Comparison of ENCODE assay signal across 10 cellular contexts in genomic region chr6:16137451-16137801, GRCh38. TPM values are rescaled to one million over a fixed set of nuclear protein-coding genes. Genes with fewer than 3 reads are reported as not detected.
A peak's percentile ranks its signal among the peaks of the same experiment; 100 is the strongest.
DNase-seq lines count a peak whose midpoint lies in the region; ATAC-seq, FAIRE-seq and TF ChIP-seq lines count a peak whose summit lies in the region.
"Had no signal": no experiment of that assay in that cellular context is flagged by ENCODE, and none has a peak within 500 bp of the region (broad histone marks: within the 10 kb centered on the region; RNA-seq: fewer than 3 reads in every experiment).

No MANE protein-coding gene starts in this region.

- TF ChIP-seq RAD21 in K562 (CRISPR knock-in tag; conservative IDR thresholded peaks at IDR 0.05 in 1 of 2, IDR thresholded peaks at IDR 0.05 in 1 of 2), result no peak

- H3K9me3 ChIP-seq in BLaER1 treated with 17β-estradiol and CSF1 and Interleukin-3, amounts not matched to agents 10 nM and 100 nM (replicated peaks in 1 of 11), result no peaks in the 10 kb centered on the region
- H3K9me3 ChIP-seq in Loucy (ENCODE audit: insufficient read depth, low read depth, low read length) (no peaks in the 10 kb centered on the region), K562 (replicated peaks; ENCODE audit: control insufficient read depth, insufficient read depth, low read depth, low read length) (no peaks in the 10 kb centered on the region), neutrophil (no peaks in the 10 kb centered on the region)
- H3K9me3 ChIP-seq: Peyer's patch had no signal

- no peak for ATAC-seq in K562
- ATAC-seq in GM19351 (IDR thresholded peaks at IDR 0.05; ENCODE audit: unreplicated experiment), result no peak
- no peak for ATAC-seq in GM18519 (IDR thresholded peaks at IDR 0.05; ENCODE audit: low FRiP score, unreplicated experiment)

- DNase-seq in K562 (ENCODE audit: extremely low read depth in 1 of 4, low spot score in 3 of 4), result no peak
- DNase-seq in substantia nigra (lab: John Stamatoyannopoulos, UW), result no peak
- no peak for DNase-seq in NCI-H510A treated with DMSO at 0.1 percent for 48 hours (lab: John Stamatoyannopoulos, UW)
- DNase-seq: Peyer's patch had no signal

- H3K9me2 ChIP-seq in Loucy (replicated peaks; ENCODE audit: low read depth, low read length), result no peaks in the 10 kb centered on the region

- H3K36me3 ChIP-seq in BLaER1 treated with 17β-estradiol and CSF1 and Interleukin-3, amounts not matched to agents 10 nM and 100 nM, result peaks cover 61 to 97% (median 90%) of the 10 kb centered on the region in 11 experiments
- H3K36me3 ChIP-seq in Loucy (ENCODE audit: insufficient read depth, low read length), result peaks cover 18% of the 10 kb centered on the region
- peaks cover 97% of the 10 kb centered on the region for H3K36me3 ChIP-seq in K562 (ENCODE audit: control insufficient read depth, insufficient read depth, low read length)
- H3K36me3 ChIP-seq in neutrophil, result peaks cover 60% of the 10 kb centered on the region

- no peak for TF ChIP-seq EP300 in K562 (IDR thresholded peaks at IDR 0.05; ENCODE audit: low read length)

- no TSS peak for BruUV-seq in K562 (replicated peaks; lab: Mats Ljungman, UMichigan)

- in situ Hi-C loops in K562 (cut with MboI), result no loop called here

- peak overlapping the region in 1 of 11 experiments; percentile 23; a peak in 1 of 22 replicates for H3K27ac ChIP-seq in BLaER1 treated with 17β-estradiol and CSF1 and Interleukin-3, amounts not matched to agents 10 nM and 100 nM
- H3K27ac ChIP-seq in K562 (ENCODE audit: extremely low read depth, low read depth, low read length) (no peak overlapping the region), neutrophil (peak overlapping the region; percentile 30), substantia nigra (ENCODE audit: low read depth, low read length, poor library complexity, severe bottlenecking) (no peak overlapping the region)
- H3K27ac ChIP-seq: Peyer's patch, VCaP had no signal

- H3K27me3 ChIP-seq in BLaER1 treated with 17β-estradiol and CSF1 and Interleukin-3, amounts not matched to agents 10 nM and 100 nM, result no peaks in the 10 kb centered on the region
- H3K27me3 ChIP-seq in Loucy (ENCODE audit: insufficient read depth, low read length, poor library complexity, severe bottlenecking), result no peaks in the 10 kb centered on the region
- H3K27me3 ChIP-seq in K562 (ENCODE audit: control insufficient read depth in 2 of 2, insufficient read depth in 2 of 2, low read length in 2 of 2), result no peaks in the 10 kb centered on the region
- no peaks in the 10 kb centered on the region for H3K27me3 ChIP-seq in neutrophil
- H3K27me3 ChIP-seq: Peyer's patch had no signal

- H3K9me1 ChIP-seq in K562 (ENCODE audit: control insufficient read depth, insufficient read depth, low read length), result peaks cover 13% of the 10 kb centered on the region

- H2AFZ ChIP-seq in Loucy (ENCODE audit: low read length) (no peak overlapping the region), K562 (ENCODE audit: low read depth, low read length) (no peak overlapping the region)

- peak overlapping the region; percentile 20 to 82 (median 35); a peak in 15 of 22 replicates for H3K4me2 ChIP-seq in BLaER1 treated with 17β-estradiol and CSF1 and Interleukin-3, amounts not matched to agents 10 nM and 100 nM
- H3K4me2 ChIP-seq in Loucy (ENCODE audit: low read depth, low read length, poor library complexity, severe bottlenecking) (peak overlapping the region; percentile 94), K562 (ENCODE audit: insufficient read depth, low read length) (no peak overlapping the region)

- POLR2A ChIA-PET in K562 (lab: Yijun Ruan, JAX), result interaction anchor here (0.9 to 10.6 kb wide), 6 partner anchors 8 to 446 kb away, joined by 3 to 168 read pairs (median 3); partner anchors contain the start of gene MYLIP

- H3K79me2 ChIP-seq in Loucy (ENCODE audit: insufficient read depth, low read length) (peaks cover 99% of the 10 kb centered on the region), K562 (ENCODE audit: control insufficient read depth, insufficient read depth, low read length) (peaks cover 100% of the 10 kb centered on the region)

- TF ChIP-seq CTCF in Loucy (conservative IDR thresholded peaks at IDR 0.05; ENCODE audit: low read length) (no peak), K562 (IDR thresholded peaks at IDR 0.05 in 2 of 3, conservative IDR thresholded peaks at IDR 0.05 in 1 of 3; ENCODE audit: insufficient read depth in 2 of 3, low read depth in 1 of 3, low read length in 3 of 3) (no peak), neutrophil (IDR thresholded peaks at IDR 0.05) (no peak)

- peaks cover 93 to 100% (median 98%) of the 10 kb centered on the region in 11 experiments for H4K20me1 ChIP-seq in BLaER1 treated with 17β-estradiol and CSF1 and Interleukin-3, amounts not matched to agents 10 nM and 100 nM
- H4K20me1 ChIP-seq in Loucy (ENCODE audit: insufficient read depth, low read length, poor library complexity, severe bottlenecking), result peaks cover 81% of the 10 kb centered on the region
- H4K20me1 ChIP-seq in K562 (replicated peaks; ENCODE audit: control insufficient read depth, insufficient read depth, low read length), result peaks cover 71% of the 10 kb centered on the region

- H3K4me1 ChIP-seq in BLaER1 treated with 17β-estradiol and CSF1 and Interleukin-3, amounts not matched to agents 10 nM and 100 nM, result peaks cover 42 to 75% (median 46%) of the 10 kb centered on the region in 10 experiments
- H3K4me1 ChIP-seq in Loucy (ENCODE audit: insufficient read depth, low read length, poor library complexity, severe bottlenecking) (peaks cover 56% of the 10 kb centered on the region), K562 (replicated peaks in 1 of 2; ENCODE audit: control insufficient read depth in 2 of 2, insufficient read depth in 2 of 2, low read length in 2 of 2) (peaks cover 2 to 40% of the 10 kb centered on the region in 2 experiments), neutrophil (ENCODE audit: control insufficient read depth in 1 of 2, insufficient read depth in 1 of 2, low read depth in 1 of 2, low read length in 1 of 2) (peaks cover 5 to 52% of the 10 kb centered on the region in 2 experiments)

- FAIRE-seq in K562 (lab: Jason Lieb, UNC), result no peak

- CTCF ChIA-PET in K562 (lab: Yijun Ruan, JAX; ENCODE audit: low intra/inter-chr PET ratio), result no interaction called here

- no peaks in the 10 kb centered on the region for H3F3A ChIP-seq in Loucy (ENCODE audit: low read depth)

- TF ChIP-seq POLR2A in K562 (conservative IDR thresholded peaks at IDR 0.05), result no peak

- intact Hi-C loops in K562 (cut with micrococcal nuclease), result no loop called here

- H3K4me3 ChIP-seq in BLaER1 treated with 17β-estradiol and CSF1 and Interleukin-3, amounts not matched to agents 10 nM and 100 nM, result no peak overlapping the region
- peak overlapping the region; percentile 47 for H3K4me3 ChIP-seq in Loucy (ENCODE audit: low read length, poor library complexity, severe bottlenecking)
- no peak overlapping the region for H3K4me3 ChIP-seq in K562
- H3K4me3 ChIP-seq in neutrophil (ENCODE audit: low read depth in 1 of 2, low read length in 1 of 2), result no peak overlapping the region
- H3K4me3 ChIP-seq: Peyer's patch had no signal

- no peak overlapping the region for H3K9ac ChIP-seq in BLaER1 treated with 17β-estradiol and CSF1 and Interleukin-3, amounts not matched to agents 10 nM and 100 nM
- no peak overlapping the region for H3K9ac ChIP-seq in Loucy (ENCODE audit: low read depth, low read length, poor library complexity, severe bottlenecking)
- no peak overlapping the region for H3K9ac ChIP-seq in K562 (ENCODE audit: insufficient read depth in 1 of 2, low read depth in 2 of 2, low read length in 2 of 2)

TF ChIP-seq in K562, 482 proteins besides CTCF, POLR2A, EP300 and RAD21 (continues in another document):
- 0 out of 2 replicates have a peak, but pooled peaks have one; percentile 9 for TF ChIP-seq FOSL1 (tag; conservative IDR thresholded peaks at IDR 0.05)
- 0 out of 2 replicates have a peak, but pooled peaks have one; percentile 0 for TF ChIP-seq ATF3 (IDR thresholded peaks at IDR 0.05)
- TF ChIP-seq ATF3 (CRISPR knock-in tag; conservative IDR thresholded peaks at IDR 0.05), result no peak

RNA-seq across cellular contexts. Expression of gene MYLIP, which starts 8.5 kb away (rescaled TPM):
- 54.7 and 71.0 TPM in 2 replicates for total RNA-seq in K562 (2011; cell fraction: chromatin; rRNA removed; ENCODE audit: low replicate concordance)
- total RNA-seq in K562 (2011; cell fraction: nucleolus; rRNA removed), result 35.4 TPM in 2 replicates
- total RNA-seq in K562 (2011; cell fraction: nucleoplasm; rRNA removed), result 46.5 and 66.0 TPM in 2 replicates
- total RNA-seq in K562 (2014; rRNA removed) (31.1 and 31.5 TPM in 2 replicates), K562 (2014; rRNA removed; fragmentation: Illumina TruSeq; extraction: Trizol) (27.2 and 29.2 TPM in 2 replicates), K562 (2015; rRNA removed; fragmentation: Illumina TruSeq; extraction: Trizol) (37.8 and 43.5 TPM in 2 replicates), K562 (2021) (32.5 and 34.4 TPM in 2 replicates)
- polyA plus RNA-seq in K562 (2011; rRNA removed) (41.9 and 46.1 TPM in 2 replicates), K562 (2014; fragmentation: Illumina TruSeq; extraction: Trizol) (27.1 and 29.8 TPM in 2 replicates), K562 (2014; fragmentation: Nextera tagmentation; extraction: Ambion mirVana) (10 to 100 TPM; 10.8 to 12.9 TPM), K562 (2014; rRNA removed) (33.4 and 37.1 TPM in 2 replicates)
- polyA plus RNA-seq in K562 (2011; cell fraction: cytosol; rRNA removed), result 21.3 and 30.8 TPM in 2 replicates
- 66.4 and 72.9 TPM in 2 replicates for polyA plus RNA-seq in K562 (2011; cell fraction: nucleus; rRNA removed)
- 31.8 and 37.9 TPM in 2 replicates for polyA plus RNA-seq in K562 (2012)
- polyA minus RNA-seq in K562 (2011; rRNA and poly(A)+ RNA removed), result 49.0 and 49.4 TPM in 2 replicates
- polyA minus RNA-seq in K562 (2011; cell fraction: cytosol; rRNA and poly(A)+ RNA removed), result 22.9 and 24.3 TPM in 2 replicates
- polyA minus RNA-seq in K562 (2011; cell fraction: nucleus; rRNA and poly(A)+ RNA removed), result 36.1 and 55.1 TPM in 2 replicates
